In the genomic region with DNA sequence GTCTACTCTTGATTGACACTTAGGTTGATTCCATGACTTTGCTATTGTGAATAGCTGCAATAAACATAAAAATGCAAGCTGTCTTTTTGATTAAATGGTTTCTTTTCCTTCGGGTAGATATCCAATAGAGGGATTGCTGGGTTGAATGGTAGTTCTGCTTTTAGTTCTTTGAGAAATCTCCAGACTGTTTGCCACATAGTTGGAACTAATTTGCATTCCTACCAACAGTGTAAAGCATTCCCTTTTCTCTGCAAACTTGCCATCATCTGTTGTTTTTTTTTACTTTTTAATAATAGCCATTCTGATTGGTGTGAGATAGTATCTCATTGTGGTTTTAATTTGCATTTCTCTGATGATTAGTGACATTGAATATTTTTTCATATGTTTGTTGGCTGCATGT, we compare ENCODE assay signal across 26 cellular contexts.
"Had no signal": no experiment of that assay in that cellular context is flagged by ENCODE, and none has a peak within 500 bp of the region (broad histone marks: within the 10 kb centered on the region; RNA-seq: fewer than 3 reads in every experiment).

No MANE protein-coding gene starts in this region.

- H3K36me3 Mint-ChIP-seq: mesothelial cell of epicardium; naive thymus-derived CD8-positive, alpha-beta T cell had no signal

- ATAC-seq: gastrocnemius medialis; heart right ventricle; left cardiac atrium; left lung; left ventricle myocardium superior; lower lobe of right lung; mucosa of descending colon; naive thymus-derived CD8-positive, alpha-beta T cell had no signal

- FAIRE-seq: colon, endothelial cell of umbilical vein, islet of Langerhans, keratinocyte had no signal

- H3K4me3 Mint-ChIP-seq: mesothelial cell of epicardium; naive B cell; naive thymus-derived CD8-positive, alpha-beta T cell had no signal

- H3K27ac Mint-ChIP-seq: mesothelial cell of epicardium; naive thymus-derived CD8-positive, alpha-beta T cell had no signal

- H3K27me3 Mint-ChIP-seq: naive thymus-derived CD8-positive, alpha-beta T cell had no signal

- DNase-seq: dermis blood vessel endothelial cell; dorsolateral prefrontal cortex; effector CD4-positive, alpha-beta T cell; effector memory CD4-positive, alpha-beta T cell; foreskin fibroblast; foreskin melanocyte; gastrocnemius medialis; glutamatergic neuron; head of caudate nucleus; heart right ventricle; hippocampal formation; left cardiac atrium; left lung; left ventricle myocardium superior; lower lobe of right lung; mesenchymal stem cell; mucosa of descending colon; naive B cell; naive thymus-derived CD8-positive, alpha-beta T cell had no signal

- H3K9me3 Mint-ChIP-seq: naive thymus-derived CD8-positive, alpha-beta T cell had no signal

- H3K27me3 ChIP-seq: dorsolateral prefrontal cortex, esophagus muscularis mucosa, gastrocnemius medialis, heart right ventricle, left lung had no signal

- H3K4me1 ChIP-seq: esophagus muscularis mucosa, gastrocnemius medialis, heart right ventricle, left lung, lower lobe of right lung had no signal

- H3K4me3 ChIP-seq: coronary artery, dorsolateral prefrontal cortex, esophagus muscularis mucosa, gastrocnemius medialis, heart right ventricle, left lung, lower lobe of right lung, mucosa of descending colon had no signal

- H3K36me3 ChIP-seq: esophagus muscularis mucosa, gastrocnemius medialis, heart right ventricle, left lung, lower lobe of right lung had no signal

- H3K27ac ChIP-seq: coronary artery, dorsolateral prefrontal cortex, esophagus muscularis mucosa, gastrocnemius medialis, heart right ventricle, left lung, lower lobe of right lung had no signal

- H3K9me3 ChIP-seq: esophagus muscularis mucosa, gastrocnemius medialis, heart right ventricle, left lung, lower lobe of right lung, mucosa of descending colon had no signal

- H3K4me1 Mint-ChIP-seq: naive B cell; naive thymus-derived CD8-positive, alpha-beta T cell had no signal
